In genomic region chr21:25863031-25863430, GRCh38 we compare ENCODE assay signal across 25 cellular contexts.
"Had no signal": no experiment of that assay in that cellular context is flagged by ENCODE, and none has a peak within 500 bp of the region (broad histone marks: within the 10 kb centered on the region; RNA-seq: fewer than 3 reads in every experiment).

No MANE protein-coding gene starts in this region.

- H3K9me3 Mint-ChIP-seq: stimulated activated effector memory CD8-positive, alpha-beta T cell treated with anti-CD3 and anti-CD28 coated beads, Interleukin-12 subunit alpha, Interleukin-12 subunit beta, amount 100 ng/mL, for 72 hours; stimulated activated memory B cell treated with anti-CD40 and anti-IgM and Interleukin-4, amounts not matched to agents 10 μg/mL and 1 μg/mL and 100 μg/mL, for 72 hours; stimulated activated naive B cell treated with anti-CD40 and anti-IgM and Interleukin-4, amounts not matched to agents 10 μg/mL and 1 μg/mL and 100 μg/mL, for 72 hours; stimulated activated naive CD8-positive, alpha-beta T cell treated with anti-CD3 and anti-CD28 coated beads, Interleukin-15, amount 100 ng/mL, for 72 hours; stimulated activated naive CD8-positive, alpha-beta T cell treated with anti-CD3 and anti-CD28 coated beads, Interleukin-15, Interleukin-2, amounts not matched to agents 100 ng/mL and 50 ng/mL, for 24 hours had no signal

- ATAC-seq: stimulated activated memory B cell treated with anti-CD40 and anti-IgM and Interleukin-4, amounts not matched to agents 10 μg/mL and 1 μg/mL and 100 μg/mL, for 72 hours; stimulated activated naive CD8-positive, alpha-beta T cell treated with anti-CD3 and anti-CD28 coated beads, Interleukin-15, amount 100 ng/mL, for 72 hours; stimulated activated naive CD8-positive, alpha-beta T cell treated with anti-CD3 and anti-CD28 coated beads, Interleukin-15, Interleukin-2, amounts not matched to agents 100 U/mL and 50 U/mL, for 24 hours had no signal

- H3K36me3 ChIP-seq: stomach, suprapubic skin, thoracic aorta, thyroid gland, tibial artery, tibial nerve, transverse colon, upper lobe of left lung, upper lobe of right lung, uterus, vagina had no signal

- H3K4me1 Mint-ChIP-seq: stimulated activated effector memory CD8-positive, alpha-beta T cell treated with anti-CD3 and anti-CD28 coated beads, Interleukin-12 subunit alpha, Interleukin-12 subunit beta, amount 100 ng/mL, for 72 hours; stimulated activated memory B cell treated with anti-CD40 and anti-IgM and Interleukin-4, amounts not matched to agents 10 μg/mL and 1 μg/mL and 100 μg/mL, for 72 hours; stimulated activated naive CD8-positive, alpha-beta T cell treated with anti-CD3 and anti-CD28 coated beads, Interleukin-15, amount 100 ng/mL, for 72 hours had no signal

- H3K4me3 ChIP-seq: stomach, suprapubic skin, testis, thoracic aorta, thyroid gland, tibial artery, tibial nerve, transverse colon, upper lobe of left lung, upper lobe of right lung, uterus, vagina had no signal

- H3K27ac Mint-ChIP-seq: stimulated activated effector memory CD8-positive, alpha-beta T cell treated with anti-CD3 and anti-CD28 coated beads, Interleukin-12 subunit alpha, Interleukin-12 subunit beta, amount 100 ng/mL, for 72 hours; stimulated activated memory B cell treated with anti-CD40 and anti-IgM and Interleukin-4, amounts not matched to agents 10 μg/mL and 1 μg/mL and 100 μg/mL, for 72 hours; stimulated activated naive B cell treated with anti-CD40 and anti-IgM and Interleukin-4, amounts not matched to agents 10 μg/mL and 1 μg/mL and 100 μg/mL, for 72 hours; stimulated activated naive CD8-positive, alpha-beta T cell treated with anti-CD3 and anti-CD28 coated beads, Interleukin-15, amount 100 ng/mL, for 72 hours; stimulated activated naive CD8-positive, alpha-beta T cell treated with anti-CD3 and anti-CD28 coated beads, Interleukin-15, Interleukin-2, amounts not matched to agents 100 ng/mL and 50 ng/mL, for 24 hours; type B pancreatic cell had no signal

- H3K27me3 ChIP-seq: stomach, suprapubic skin, testis, thyroid gland, tibial artery, tibial nerve, transverse colon, upper lobe of left lung, upper lobe of right lung, uterus, vagina had no signal

- H3K27me3 Mint-ChIP-seq: stimulated activated memory B cell treated with anti-CD40 and anti-IgM and Interleukin-4, amounts not matched to agents 10 μg/mL and 1 μg/mL and 100 μg/mL, for 72 hours; stimulated activated naive B cell treated with anti-CD40 and anti-IgM and Interleukin-4, amounts not matched to agents 10 μg/mL and 1 μg/mL and 100 μg/mL, for 72 hours had no signal

- DNase-seq: stimulated activated CD4-positive, alpha-beta T cell treated with anti-CD3 and anti-CD28 coated beads, Interleukin-2, amount 100 ng/mL, for 48 hours; stimulated activated CD4-positive, alpha-beta T cell treated with anti-CD3 and anti-CD28 coated beads, Interleukin-4, amount 100 ng/mL, for 1 hour; stimulated activated CD4-positive, alpha-beta T cell treated with anti-CD3 and anti-CD28 coated beads, Interleukin-4, amount 100 ng/mL, for 4 hours; stimulated activated naive B cell treated with anti-CD40 and anti-IgM and Interleukin-4, amounts not matched to agents 10 μg/mL and 1 μg/mL and 100 μg/mL, for 72 hours; stimulated activated naive CD4-positive, alpha-beta T cell treated with Interleukin-2 at 50 U/mL for 16 hours; stomach; substantia nigra; thyroid gland; tibial artery; transverse colon; upper lobe of left lung; upper lobe of right lung; uterus had no signal

- H3K9me3 ChIP-seq: stomach, suprapubic skin, testis, thoracic aorta, thyroid gland, tibial artery, tibial nerve, transverse colon, upper lobe of left lung, upper lobe of right lung, uterus, vagina had no signal

- H3K27ac ChIP-seq: stomach, suprapubic skin, testis, thoracic aorta, thyroid gland, tibial artery, tibial nerve, upper lobe of left lung, upper lobe of right lung, uterus, vagina had no signal

- FAIRE-seq: urothelium cell line had no signal

- H3K4me3 Mint-ChIP-seq: stimulated activated effector memory CD8-positive, alpha-beta T cell treated with anti-CD3 and anti-CD28 coated beads, Interleukin-12 subunit alpha, Interleukin-12 subunit beta, amount 100 ng/mL, for 72 hours; stimulated activated memory B cell treated with anti-CD40 and anti-IgM and Interleukin-4, amounts not matched to agents 10 μg/mL and 1 μg/mL and 100 μg/mL, for 72 hours; stimulated activated naive B cell treated with anti-CD40 and anti-IgM and Interleukin-4, amounts not matched to agents 10 μg/mL and 1 μg/mL and 100 μg/mL, for 72 hours; stimulated activated naive CD8-positive, alpha-beta T cell treated with anti-CD3 and anti-CD28 coated beads, Interleukin-15, amount 100 ng/mL, for 72 hours; stimulated activated naive CD8-positive, alpha-beta T cell treated with anti-CD3 and anti-CD28 coated beads, Interleukin-15, Interleukin-2, amounts not matched to agents 100 ng/mL and 50 ng/mL, for 24 hours; type B pancreatic cell had no signal

- H3K4me1 ChIP-seq: stomach, suprapubic skin, testis, thyroid gland, upper lobe of left lung, upper lobe of right lung, uterus, vagina had no signal

- H3K36me3 Mint-ChIP-seq: stimulated activated effector memory CD8-positive, alpha-beta T cell treated with anti-CD3 and anti-CD28 coated beads, Interleukin-12 subunit alpha, Interleukin-12 subunit beta, amount 100 ng/mL, for 72 hours; stimulated activated memory B cell treated with anti-CD40 and anti-IgM and Interleukin-4, amounts not matched to agents 10 μg/mL and 1 μg/mL and 100 μg/mL, for 72 hours; stimulated activated naive B cell treated with anti-CD40 and anti-IgM and Interleukin-4, amounts not matched to agents 10 μg/mL and 1 μg/mL and 100 μg/mL, for 72 hours had no signal
